ENCODE assay signal across 8 cellular contexts in genomic region chr18:26133652-26134051, GRCh38. TPM values are rescaled to one million over a fixed set of nuclear protein-coding genes. Genes with fewer than 3 reads are reported as not detected.
A peak's percentile ranks its signal among the peaks of the same experiment; 100 is the strongest.
DNase-seq lines count a peak whose midpoint lies in the region; ATAC-seq and TF ChIP-seq lines count a peak whose summit lies in the region.

Gene PSMA8, plus strand, starts transcription at chr18:26133869. Its CDS starts 97 bp downstream, at chr18:26133966.

- no peaks in the 10 kb centered on the region for H3K9me3 ChIP-seq in colonic mucosa
- no peaks in the 10 kb centered on the region for H3K9me3 ChIP-seq in vagina

- no peak within 1 kb of the TSS for H3K4me3 ChIP-seq in colonic mucosa
- H3K4me3 ChIP-seq in vagina: no peak within 1 kb of the TSS

- DNase-seq in activated CD4-positive, alpha-beta T cell treated with anti-CD3 and anti-CD28 coated beads, Interleukin-2, amount 50 U/mL, for 1 hour: peak; percentile 43
- DNase-seq in stimulated activated CD4-positive, alpha-beta T cell treated with anti-CD3 and anti-CD28 coated beads, TNF-alpha, amount 100 ng/mL, for 4 hours (ENCODE audit: low read depth in 3 of 3): peak in 2 of 3 experiments; percentile 11 to 24
- DNase-seq in KBM-7 (no peak), cerebellum (ENCODE audit: low spot score) (no peak), colonic mucosa (no peak), vagina (ENCODE audit: extremely low spot score in 2 of 2) (no peak)

- ATAC-seq in GM19372 (IDR thresholded peaks at IDR 0.05; ENCODE audit: low read depth, unreplicated experiment) (peak; percentile 84), esophagus mucosa (peak; percentile 17)

- no peak for TF ChIP-seq POLR2A in vagina (IDR thresholded peaks at IDR 0.05)

- in situ Hi-C loops in KBM-7 (cut with MboI; ENCODE audit: low pct_unique_long_range_greater_than_20kb, low sequenced_read_pairs): no loop called here

- H3K27me3 ChIP-seq in colonic mucosa (no peaks in the 10 kb centered on the region), vagina (no peaks in the 10 kb centered on the region)

- intact Hi-C loops in colonic mucosa (cut with DNase I): no loop called here
- intact Hi-C loops in vagina (cut with DNase I): no loop called here

- no peak within 1 kb of the TSS for H3K9ac ChIP-seq in colonic mucosa (ENCODE audit: low read depth in 2 of 2, low read length in 2 of 2)

- no peak within 1 kb of the TSS for H3K27ac ChIP-seq in colonic mucosa
- H3K27ac ChIP-seq in vagina: no peak within 1 kb of the TSS

- TF ChIP-seq CTCF in colonic mucosa (IDR thresholded peaks at IDR 0.05) (no peak), vagina (IDR thresholded peaks at IDR 0.05) (no peak)

- H3K36me3 ChIP-seq in colonic mucosa (no peaks in the 10 kb centered on the region), vagina (no peaks in the 10 kb centered on the region)

- H3K4me1 ChIP-seq in colonic mucosa (no peaks in the 10 kb centered on the region), vagina (no peaks in the 10 kb centered on the region)

RNA-seq across cellular contexts. Expression of gene PSMA8, which starts in this region (rescaled TPM):
- total RNA-seq in esophagus mucosa (not detected), cerebellum (not detected), colonic mucosa (not detected), vagina (not detected)

Comparison
In these comparisons a context has a peak if more than half of its experiments do, and no peak if none do; other contexts are left out.
1. Peak in ATAC-seq in esophagus mucosa; RNA of the gene not detected or under 1 TPM.
2. DNase-seq: peak in activated CD4-positive, alpha-beta T cell treated with anti-CD3 and anti-CD28 coated beads, Interleukin-2, amount 50 U/mL, for 1 hour (single experiment) and stimulated activated CD4-positive, alpha-beta T cell treated with anti-CD3 and anti-CD28 coated beads, TNF-alpha, amount 100 ng/mL, for 4 hours (2 of 3); none in KBM-7 (single experiment), cerebellum (single experiment), colonic mucosa (single experiment) and vagina (0 of 2).